7 cellular contexts compared by ENCODE assay signal in genomic region chr15:81275711-81276417, GRCh38. TPM values are rescaled to one million over a fixed set of nuclear protein-coding genes. Genes with fewer than 3 reads are reported as not detected.
DNase-seq lines count a peak whose midpoint lies in the region; ATAC-seq and TF ChIP-seq lines count a peak whose summit lies in the region.

No MANE protein-coding gene starts in this region.

- H3K27me3 ChIP-seq in heart left ventricle (peaks cover 0 to 3% (median 0%) of the 10 kb centered on the region in 9 donors), stomach smooth muscle (ENCODE audit: control insufficient read depth in 1 of 2, insufficient read depth in 2 of 2, low read length in 2 of 2) (no peaks in the 10 kb centered on the region)

- CTCF ChIA-PET in activated B cell treated with CpG ODN at 0.5 μM for 24 hours (lab: Charles Lee): interaction anchor here (0.6 to 6.3 kb wide), 28 partner anchors 8 to 169 kb away, joined by 3 to 158 read pairs (median 6); partner anchors contain the start of gene STARD5

- H3K4me3 ChIP-seq in heart left ventricle (no peak overlapping the region), stomach smooth muscle (ENCODE audit: low read length in 2 of 2) (no peak overlapping the region)

- no peak overlapping the region for H3K9ac ChIP-seq in stomach smooth muscle (ENCODE audit: low read length in 2 of 2)

- no peak overlapping the region for H3K4me3 Mint-ChIP-seq in activated B cell treated with CpG ODN at 0.5 μM for 24 hours

- peaks cover 0 to 16% (median 8%) of the 10 kb centered on the region in 12 donors for H3K9me3 ChIP-seq in heart left ventricle
- H3K9me3 ChIP-seq in stomach smooth muscle (ENCODE audit: control insufficient read depth in 2 of 2, low read length in 2 of 2): peaks cover 0 to 3% of the 10 kb centered on the region in 2 donors

- peak overlapping the region in 11 of 12 donors; percentile 12 to 70 (median 45) for H3K27ac ChIP-seq in heart left ventricle
- H3K27ac ChIP-seq in stomach smooth muscle (ENCODE audit: low read length): peak overlapping the region; percentile 20

- POLR2A ChIA-PET in activated B cell treated with CpG ODN at 0.5 μM for 24 hours (lab: Charles Lee): interaction anchor here (0.6 to 5.2 kb wide), 13 partner anchors 10 to 169 kb away, joined by 3 to 55 read pairs (median 7); partner anchors contain the start of gene STARD5

- intact Hi-C loops in activated B cell treated with CpG ODN at 0.5 μM for 24 hours (cut with micrococcal nuclease) (loop anchor here (1.0 kb wide), 7 partner anchors 10 to 204 kb away; no protein-coding TSS in a partner anchor), heart left ventricle (cut with DNase I) (loop anchor here (1.0 to 10.0 kb wide), 7 partner anchors 46 to 919 kb away; partner anchors contain the start of gene STARD5 (in 1 of the 10))

- ATAC-seq in activated B cell treated with CpG ODN at 0.5 μM for 24 hours (ENCODE audit: low read depth): no peak
- ATAC-seq in heart left ventricle: peak; percentile 38 to 72 (median 48)
- no peak for ATAC-seq in HG02981 (IDR thresholded peaks at IDR 0.05; ENCODE audit: unreplicated experiment)

- peaks cover 0 to 16% (median 4%) of the 10 kb centered on the region in 12 donors for H3K4me1 ChIP-seq in heart left ventricle
- H3K4me1 ChIP-seq in stomach smooth muscle (ENCODE audit: control insufficient read depth, insufficient read depth, low read length): peaks cover 11% of the 10 kb centered on the region

- H3K36me3 Mint-ChIP-seq in activated B cell treated with CpG ODN at 0.5 μM for 24 hours (ENCODE audit: low read depth): peaks cover 9% of the 10 kb centered on the region

- H3K4me1 Mint-ChIP-seq in activated B cell treated with CpG ODN at 0.5 μM for 24 hours: peaks cover 19% of the 10 kb centered on the region

- TF ChIP-seq CTCF in activated B cell treated with CpG ODN at 0.5 μM for 24 hours (IDR thresholded peaks at IDR 0.05): no peak
- TF ChIP-seq CTCF in heart left ventricle (IDR thresholded peaks at IDR 0.05): no peak

- WGBS in heart left ventricle, 4 donors: 83 to 92% (median 85%) methylated on average over 4 of the region's 4 CpGs

- no peak for TF ChIP-seq POLR2A in heart left ventricle (IDR thresholded peaks at IDR 0.05)

- peaks cover 7% of the 10 kb centered on the region for H3K9me3 Mint-ChIP-seq in activated B cell treated with CpG ODN at 0.5 μM for 24 hours

- H3K27me3 Mint-ChIP-seq in activated B cell treated with CpG ODN at 0.5 μM for 24 hours: no peaks in the 10 kb centered on the region

- H3K36me3 ChIP-seq in heart left ventricle: peaks cover 0 to 23% (median 0%) of the 10 kb centered on the region in 9 donors
- peaks cover 0 to 2% of the 10 kb centered on the region in 2 donors for H3K36me3 ChIP-seq in stomach smooth muscle (ENCODE audit: control insufficient read depth in 2 of 2, insufficient read depth in 2 of 2, low read length in 2 of 2)

- DNase-seq in GM03348 (ENCODE audit: low spot score): peak; percentile 43
- no peak for DNase-seq in activated B cell treated with CpG ODN at 0.5 μM for 24 hours
- DNase-seq in heart left ventricle: no peak
- no peak for DNase-seq in DMS 273 treated with DMSO at 0.1 percent for 48 hours (lab: John Stamatoyannopoulos, UW)
- no peak for DNase-seq in SHP77 (lab: John Stamatoyannopoulos, UW)

- peak overlapping the region; percentile 19 for H3K27ac Mint-ChIP-seq in activated B cell treated with CpG ODN at 0.5 μM for 24 hours

RNA-seq across cellular contexts. Expression of gene STARD5, which starts 48.1 kb away (rescaled TPM):
- total RNA-seq in activated B cell treated with CpG ODN at 0.5 μM for 24 hours (10.5 and 14.3 TPM in 2 replicates), heart left ventricle (1 to 10 TPM in 7 of 9 donors, under 1 TPM in 2; 0.49 to 3.0 (median 1.4) TPM)
- 1 to 10 TPM; 1.4 to 3.7 TPM for polyA plus RNA-seq in heart left ventricle

Comparison
In these comparisons a context has a peak if more than half of its experiments do, and no peak if none do; other contexts are left out.
1. ATAC-seq: peak in heart left ventricle (4 of 4); none in activated B cell treated with CpG ODN at 0.5 μM for 24 hours (single experiment) and HG02981 (single experiment).